In the genomic region with DNA sequence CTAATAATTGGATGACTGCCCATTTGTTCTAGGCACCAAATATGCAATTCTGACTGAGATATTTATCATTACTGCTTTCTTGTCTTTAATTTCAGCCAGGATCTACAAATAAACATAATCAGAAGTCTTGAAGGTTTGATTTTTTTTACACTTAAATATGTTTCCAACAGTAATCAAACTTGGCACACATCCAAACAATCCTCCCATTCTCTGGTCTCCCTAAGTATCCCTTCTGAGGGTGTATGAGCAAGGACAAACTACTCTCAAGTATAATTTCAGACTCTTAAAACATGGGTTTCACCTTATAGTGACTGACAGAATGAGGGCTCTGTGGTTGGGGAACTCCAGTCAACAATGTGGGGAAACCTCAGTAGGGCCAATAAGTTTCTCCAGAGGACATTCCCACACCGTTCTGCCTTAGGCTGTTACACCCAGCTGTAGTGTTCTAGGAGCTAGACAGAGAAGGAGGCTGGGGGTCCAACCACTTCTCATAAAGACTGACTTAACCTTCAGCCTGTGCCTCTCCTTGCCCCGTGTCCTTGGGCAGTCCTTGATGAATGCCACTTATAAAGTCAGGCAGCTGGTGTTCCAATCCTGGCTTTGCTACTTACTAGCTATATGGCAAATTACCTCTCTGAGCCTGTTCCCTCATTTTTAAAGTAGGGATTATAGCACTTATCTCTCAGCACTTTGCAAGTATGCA, we compare ENCODE assay signal across 2 cellular contexts.
TF ChIP-seq lines count a peak whose summit lies in the region.

No MANE protein-coding gene starts in this region.

TF ChIP-seq in A549, 52 proteins besides CTCF, POLR2A, EP300 and RAD21 (continued from another document):
- TF ChIP-seq MYC (IDR thresholded peaks at IDR 0.05; ENCODE audit: borderline replicate concordance, low read length) (no peak), HEYL (CRISPR knock-in tag; IDR thresholded peaks at IDR 0.05) (no peak), SREBF2 (IDR thresholded peaks at IDR 0.05) (no peak), POLR2AphosphoS2 (conservative IDR thresholded peaks at IDR 0.05; ENCODE audit: low read length) (no peak), ESRRA (IDR thresholded peaks at IDR 0.05; ENCODE audit: borderline replicate concordance, low read length) (no peak), PHF8 (IDR thresholded peaks at IDR 0.05; ENCODE audit: borderline replicate concordance, low read depth) (no peak), ZC3H11A (IDR thresholded peaks at IDR 0.05) (no peak), NFE2L2 (conservative IDR thresholded peaks at IDR 0.05; ENCODE audit: low read length) (no peak)
- TF ChIP-seq, protein P1, sequence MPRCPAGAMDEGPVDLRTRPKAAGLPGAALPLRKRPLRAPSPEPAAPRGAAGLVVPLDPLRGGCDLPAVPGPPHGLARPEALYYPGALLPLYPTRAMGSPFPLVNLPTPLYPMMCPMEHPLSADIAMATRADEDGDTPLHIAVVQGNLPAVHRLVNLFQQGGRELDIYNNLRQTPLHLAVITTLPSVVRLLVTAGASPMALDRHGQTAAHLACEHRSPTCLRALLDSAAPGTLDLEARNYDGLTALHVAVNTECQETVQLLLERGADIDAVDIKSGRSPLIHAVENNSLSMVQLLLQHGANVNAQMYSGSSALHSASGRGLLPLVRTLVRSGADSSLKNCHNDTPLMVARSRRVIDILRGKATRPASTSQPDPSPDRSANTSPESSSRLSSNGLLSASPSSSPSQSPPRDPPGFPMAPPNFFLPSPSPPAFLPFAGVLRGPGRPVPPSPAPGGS (IDR thresholded peaks at IDR 0.05): no peak
- TF ChIP-seq, protein P2, sequence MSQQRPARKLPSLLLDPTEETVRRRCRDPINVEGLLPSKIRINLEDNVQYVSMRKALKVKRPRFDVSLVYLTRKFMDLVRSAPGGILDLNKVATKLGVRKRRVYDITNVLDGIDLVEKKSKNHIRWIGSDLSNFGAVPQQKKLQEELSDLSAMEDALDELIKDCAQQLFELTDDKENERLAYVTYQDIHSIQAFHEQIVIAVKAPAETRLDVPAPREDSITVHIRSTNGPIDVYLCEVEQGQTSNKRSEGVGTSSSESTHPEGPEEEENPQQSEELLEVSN (IDR thresholded peaks at IDR 0.05; ENCODE audit: borderline replicate concordance, low read depth): no peak
- TF ChIP-seq, protein P3, sequence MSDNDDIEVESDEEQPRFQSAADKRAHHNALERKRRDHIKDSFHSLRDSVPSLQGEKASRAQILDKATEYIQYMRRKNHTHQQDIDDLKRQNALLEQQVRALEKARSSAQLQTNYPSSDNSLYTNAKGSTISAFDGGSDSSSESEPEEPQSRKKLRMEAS (IDR thresholded peaks at IDR 0.05): no peak
- TF ChIP-seq, protein P4, sequence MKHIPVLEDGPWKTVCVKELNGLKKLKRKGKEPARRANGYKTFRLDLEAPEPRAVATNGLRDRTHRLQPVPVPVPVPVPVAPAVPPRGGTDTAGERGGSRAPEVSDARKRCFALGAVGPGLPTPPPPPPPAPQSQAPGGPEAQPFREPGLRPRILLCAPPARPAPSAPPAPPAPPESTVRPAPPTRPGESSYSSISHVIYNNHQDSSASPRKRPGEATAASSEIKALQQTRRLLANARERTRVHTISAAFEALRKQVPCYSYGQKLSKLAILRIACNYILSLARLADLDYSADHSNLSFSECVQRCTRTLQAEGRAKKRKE (CRISPR knock-in tag; IDR thresholded peaks at IDR 0.05; ENCODE audit: low read depth): no peak

TF ChIP-seq in GM12878, 131 proteins besides CTCF, POLR2A, EP300 and RAD21:
- TF ChIP-seq, protein P5, sequence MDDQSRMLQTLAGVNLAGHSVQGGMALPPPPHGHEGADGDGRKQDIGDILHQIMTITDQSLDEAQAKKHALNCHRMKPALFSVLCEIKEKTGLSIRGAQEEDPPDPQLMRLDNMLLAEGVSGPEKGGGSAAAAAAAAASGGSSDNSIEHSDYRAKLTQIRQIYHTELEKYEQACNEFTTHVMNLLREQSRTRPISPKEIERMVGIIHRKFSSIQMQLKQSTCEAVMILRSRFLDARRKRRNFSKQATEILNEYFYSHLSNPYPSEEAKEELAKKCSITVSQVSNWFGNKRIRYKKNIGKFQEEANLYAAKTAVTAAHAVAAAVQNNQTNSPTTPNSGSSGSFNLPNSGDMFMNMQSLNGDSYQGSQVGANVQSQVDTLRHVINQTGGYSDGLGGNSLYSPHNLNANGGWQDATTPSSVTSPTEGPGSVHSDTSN (IDR thresholded peaks at IDR 0.05; ENCODE audit: insufficient replicate concordance, low read depth, low read length): peak; percentile 15
- TF ChIP-seq FOXM1 (IDR thresholded peaks at IDR 0.05; ENCODE audit: low read depth, low read length): no peak
- TF ChIP-seq, protein P6, sequence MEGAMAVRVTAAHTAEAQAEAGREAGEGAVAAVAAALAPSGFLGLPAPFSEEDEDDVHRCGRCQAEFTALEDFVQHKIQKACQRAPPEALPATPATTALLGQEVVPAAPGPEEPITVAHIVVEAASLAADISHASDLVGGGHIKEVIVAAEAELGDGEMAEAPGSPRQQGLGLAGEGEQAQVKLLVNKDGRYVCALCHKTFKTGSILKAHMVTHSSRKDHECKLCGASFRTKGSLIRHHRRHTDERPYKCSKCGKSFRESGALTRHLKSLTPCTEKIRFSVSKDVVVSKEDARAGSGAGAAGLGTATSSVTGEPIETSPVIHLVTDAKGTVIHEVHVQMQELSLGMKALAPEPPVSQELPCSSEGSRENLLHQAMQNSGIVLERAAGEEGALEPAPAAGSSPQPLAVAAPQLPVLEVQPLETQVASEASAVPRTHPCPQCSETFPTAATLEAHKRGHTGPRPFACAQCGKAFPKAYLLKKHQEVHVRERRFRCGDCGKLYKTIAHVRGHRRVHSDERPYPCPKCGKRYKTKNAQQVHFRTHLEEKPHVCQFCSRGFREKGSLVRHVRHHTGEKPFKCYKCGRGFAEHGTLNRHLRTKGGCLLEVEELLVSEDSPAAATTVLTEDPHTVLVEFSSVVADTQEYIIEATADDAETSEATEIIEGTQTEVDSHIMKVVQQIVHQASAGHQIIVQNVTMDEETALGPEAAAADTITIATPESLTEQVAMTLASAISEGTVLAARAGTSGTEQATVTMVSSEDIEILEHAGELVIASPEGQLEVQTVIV (IDR thresholded peaks at IDR 0.05; ENCODE audit: borderline replicate concordance, partially characterized antibody): no peak
- TF ChIP-seq, protein P7, sequence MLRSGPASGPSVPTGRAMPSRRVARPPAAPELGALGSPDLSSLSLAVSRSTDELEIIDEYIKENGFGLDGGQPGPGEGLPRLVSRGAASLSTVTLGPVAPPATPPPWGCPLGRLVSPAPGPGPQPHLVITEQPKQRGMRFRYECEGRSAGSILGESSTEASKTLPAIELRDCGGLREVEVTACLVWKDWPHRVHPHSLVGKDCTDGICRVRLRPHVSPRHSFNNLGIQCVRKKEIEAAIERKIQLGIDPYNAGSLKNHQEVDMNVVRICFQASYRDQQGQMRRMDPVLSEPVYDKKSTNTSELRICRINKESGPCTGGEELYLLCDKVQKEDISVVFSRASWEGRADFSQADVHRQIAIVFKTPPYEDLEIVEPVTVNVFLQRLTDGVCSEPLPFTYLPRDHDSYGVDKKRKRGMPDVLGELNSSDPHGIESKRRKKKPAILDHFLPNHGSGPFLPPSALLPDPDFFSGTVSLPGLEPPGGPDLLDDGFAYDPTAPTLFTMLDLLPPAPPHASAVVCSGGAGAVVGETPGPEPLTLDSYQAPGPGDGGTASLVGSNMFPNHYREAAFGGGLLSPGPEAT (IDR thresholded peaks at IDR 0.05; ENCODE audit: low read depth): peak; percentile 77; the same call in 1 of the 2 replicates
- TF ChIP-seq RUNX3 (IDR thresholded peaks at IDR 0.05; ENCODE audit: low read length): peak; percentile 73
- no peak for TF ChIP-seq KDM1A (IDR thresholded peaks at IDR 0.05; ENCODE audit: borderline replicate concordance)
- peak; percentile 67 for TF ChIP-seq IKZF1 (conservative IDR thresholded peaks at IDR 0.05)
- TF ChIP-seq, protein P8, sequence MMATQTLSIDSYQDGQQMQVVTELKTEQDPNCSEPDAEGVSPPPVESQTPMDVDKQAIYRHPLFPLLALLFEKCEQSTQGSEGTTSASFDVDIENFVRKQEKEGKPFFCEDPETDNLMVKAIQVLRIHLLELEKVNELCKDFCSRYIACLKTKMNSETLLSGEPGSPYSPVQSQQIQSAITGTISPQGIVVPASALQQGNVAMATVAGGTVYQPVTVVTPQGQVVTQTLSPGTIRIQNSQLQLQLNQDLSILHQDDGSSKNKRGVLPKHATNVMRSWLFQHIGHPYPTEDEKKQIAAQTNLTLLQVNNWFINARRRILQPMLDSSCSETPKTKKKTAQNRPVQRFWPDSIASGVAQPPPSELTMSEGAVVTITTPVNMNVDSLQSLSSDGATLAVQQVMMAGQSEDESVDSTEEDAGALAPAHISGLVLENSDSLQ (IDR thresholded peaks at IDR 0.05): peak; percentile 77
- TF ChIP-seq IKZF2 (IDR thresholded peaks at IDR 0.05): peak; percentile 10 to 47; a peak in 2 of 4 replicates
